In genomic region chr17:49987681-49988441, GRCh38 we compare ENCODE assay signal across 9 cellular contexts. TPM values are rescaled to one million over a fixed set of nuclear protein-coding genes. Genes with fewer than 3 reads are reported as not detected.
DNase-seq lines count a peak whose midpoint lies in the region; ATAC-seq, FAIRE-seq and TF ChIP-seq lines count a peak whose summit lies in the region.
"Had no signal": no experiment of that assay in that cellular context is flagged by ENCODE, and none has a peak within 500 bp of the region (broad histone marks: within the 10 kb centered on the region; RNA-seq: fewer than 3 reads in every experiment).

No MANE protein-coding gene starts in this region.

- ATAC-seq in GM21447 (IDR thresholded peaks at IDR 0.05; ENCODE audit: unreplicated experiment) (no peak), GM21576 (IDR thresholded peaks at IDR 0.05; ENCODE audit: unreplicated experiment) (no peak)

- DNase-seq in 8988T (peak; percentile 67), GM12892 (ENCODE audit: insufficient read length) (peak; percentile 7), NCI-H446 (lab: John Stamatoyannopoulos, UW) (peak; percentile 21 to 67), dedifferentiated amniotic fluid mesenchymal stem cell (ENCODE audit: extremely low spot score) (peak; percentile 38), HCEC 1CT (no peak), DMS114 treated with DMSO at 0.1 percent for 48 hours (lab: John Stamatoyannopoulos, UW; ENCODE audit: unreplicated experiment) (no peak)
- DNase-seq: DND-41 had no signal

- TF ChIP-seq POLR2A in GM12892 (IDR thresholded peaks at IDR 0.05; ENCODE audit: low read depth, low read length), result no peak

- FAIRE-seq in GM12892 (lab: Jason Lieb, UNC), result no peak

RNA-seq across cellular contexts. Expression of gene DLX3, which starts 7.2 kb away (rescaled TPM):
- polyA plus RNA-seq in GM12892 (2012; ENCODE audit: missing spikeins), result not detected

RNA-seq across cellular contexts. Expression of gene DLX4, which starts 18.9 kb away (rescaled TPM):
- 0.28 TPM for polyA plus RNA-seq in GM12892 (2012; ENCODE audit: missing spikeins)

Comparison
In these comparisons a context has a peak if more than half of its experiments do, and no peak if none do; other contexts are left out.
1. DNase-seq: peak in 8988T (single experiment), GM12892 (single experiment), NCI-H446 (2 of 2) and dedifferentiated amniotic fluid mesenchymal stem cell (single experiment); none in HCEC 1CT (single experiment) and DMS114 treated with DMSO at 0.1 percent for 48 hours (single experiment).